8 cellular contexts compared by ENCODE assay signal in the genomic region with DNA sequence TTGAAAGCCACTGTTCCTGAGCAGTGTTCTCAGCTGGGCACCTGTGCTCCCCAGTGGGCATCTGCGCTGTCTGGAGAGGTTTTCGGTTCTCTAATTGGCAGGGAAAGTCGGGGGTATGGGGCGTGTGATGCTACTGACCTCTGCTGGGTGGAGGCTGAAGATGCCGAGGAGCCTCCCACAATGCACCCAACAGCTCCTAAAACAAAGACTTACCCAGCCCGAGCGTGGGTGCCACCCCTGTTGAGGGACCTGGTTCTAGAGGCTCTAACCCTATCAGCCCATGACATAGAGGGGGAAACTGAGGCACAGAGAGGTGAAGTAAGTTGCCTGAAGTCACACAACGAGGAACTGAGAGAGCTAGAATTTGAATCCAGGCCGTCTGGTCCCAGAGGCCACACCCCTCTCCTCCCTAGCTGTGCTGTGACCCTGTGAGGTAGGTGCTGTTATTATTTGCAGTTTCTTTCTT. TPM values are rescaled to one million over a fixed set of nuclear protein-coding genes. Genes with fewer than 3 reads are reported as not detected.
DNase-seq lines count a peak whose midpoint lies in the region; ATAC-seq and TF ChIP-seq lines count a peak whose summit lies in the region.

No MANE protein-coding gene starts in this region.

- no peak for ATAC-seq in GM21526 (IDR thresholded peaks at IDR 0.05; ENCODE audit: low FRiP score, unreplicated experiment)

- H3K27me3 Mint-ChIP-seq in activated CD4-positive, alpha-beta memory T cell treated with anti-CD3 and anti-CD28 coated beads for 36 hours, result no peaks in the 10 kb centered on the region

- H3K4me3 ChIP-seq in HFF-Myc (replicated peaks; ENCODE audit: low read depth, low read length) (no peak overlapping the region), fibroblast of mammary gland (ENCODE audit: control insufficient read depth, low read depth, low read length) (no peak overlapping the region)

- intact Hi-C loops in activated CD4-positive, alpha-beta memory T cell treated with anti-CD3 and anti-CD28 coated beads for 36 hours (cut with micrococcal nuclease), result loop anchor here (5.0 kb wide), 1 partner anchor 127 kb away; no protein-coding TSS in a partner anchor

- H3K4me1 Mint-ChIP-seq in activated CD4-positive, alpha-beta memory T cell treated with anti-CD3 and anti-CD28 coated beads for 36 hours (ENCODE audit: low read depth), result no peaks in the 10 kb centered on the region

- peak; percentile 55 for DNase-seq in DMS 273 treated with DMSO at 0.1 percent for 48 hours (lab: John Stamatoyannopoulos, UW)
- no peak for DNase-seq in HFF-Myc (ENCODE audit: extremely low read depth, low read depth)
- peak; percentile 88 for DNase-seq in NCI-H69 (lab: John Stamatoyannopoulos, UW)
- peak; percentile 73 for DNase-seq in activated CD4-positive, alpha-beta memory T cell treated with anti-CD3 and anti-CD28 coated beads for 36 hours
- peak; percentile 48 for DNase-seq in fibroblast of mammary gland (ENCODE audit: low read depth)
- peak; percentile 69 for DNase-seq in retina
- no peak for DNase-seq in ureter (ENCODE audit: low spot score)

- CTCF ChIA-PET in activated CD4-positive, alpha-beta memory T cell treated with anti-CD3 and anti-CD28 coated beads for 36 hours (lab: Charles Lee), result interaction anchor here (1.0 to 3.4 kb wide), 16 partner anchors 9 to 364 kb away, joined by 3 to 48 read pairs (median 4); partner anchors contain the start of genes RPL18 and SPHK2

- no peaks in the 10 kb centered on the region for H3K9me3 Mint-ChIP-seq in activated CD4-positive, alpha-beta memory T cell treated with anti-CD3 and anti-CD28 coated beads for 36 hours

- no peak overlapping the region for H3K4me3 Mint-ChIP-seq in activated CD4-positive, alpha-beta memory T cell treated with anti-CD3 and anti-CD28 coated beads for 36 hours

- no peaks in the 10 kb centered on the region for H3K36me3 Mint-ChIP-seq in activated CD4-positive, alpha-beta memory T cell treated with anti-CD3 and anti-CD28 coated beads for 36 hours

- peak; percentile 73 for TF ChIP-seq CTCF in HFF-Myc (IDR thresholded peaks at IDR 0.05; ENCODE audit: low read depth, low read length, missing control alignments)
- TF ChIP-seq CTCF in fibroblast of mammary gland (conservative IDR thresholded peaks at IDR 0.05; ENCODE audit: control insufficient read depth, insufficient read depth, low read depth, low read length), result peak; percentile 53

- no peak overlapping the region for H3K27ac Mint-ChIP-seq in activated CD4-positive, alpha-beta memory T cell treated with anti-CD3 and anti-CD28 coated beads for 36 hours

- POLR2A ChIA-PET in activated CD4-positive, alpha-beta memory T cell treated with anti-CD3 and anti-CD28 coated beads for 36 hours (lab: Charles Lee), result interaction anchor here (1.1 to 1.4 kb wide), 2 partner anchors 10 to 37 kb away, joined by 3 to 15 read pairs; partner anchors contain the start of genes CA11, RPL18 and SPHK2

RNA-seq across cellular contexts. Expression of gene SPACA4, which starts 2.3 kb away (rescaled TPM):
- not detected for total RNA-seq in activated CD4-positive, alpha-beta memory T cell treated with anti-CD3 and anti-CD28 coated beads for 36 hours
- not detected for total RNA-seq in ureter

RNA-seq across cellular contexts. Expression of gene FAM83E, which starts 6.0 kb away (rescaled TPM):
- total RNA-seq in activated CD4-positive, alpha-beta memory T cell treated with anti-CD3 and anti-CD28 coated beads for 36 hours, result 1 to 10 TPM; 2.2 to 2.4 TPM
- total RNA-seq in ureter, result 12.7 TPM

RNA-seq across cellular contexts. Expression of gene RPL18, which starts 10.1 kb away (rescaled TPM):
- 1,000 to 10,000 TPM; 2,095 to 2,140 TPM for total RNA-seq in activated CD4-positive, alpha-beta memory T cell treated with anti-CD3 and anti-CD28 coated beads for 36 hours
- total RNA-seq in ureter, result 1,575 TPM

RNA-seq across cellular contexts. Expression of gene SPHK2, which starts 10.5 kb away (rescaled TPM):
- 10 to 100 TPM; 24.1 to 24.6 TPM for total RNA-seq in activated CD4-positive, alpha-beta memory T cell treated with anti-CD3 and anti-CD28 coated beads for 36 hours
- 27.6 TPM for total RNA-seq in ureter

RNA-seq across cellular contexts. Expression of gene DBP, which starts 28.3 kb away (rescaled TPM):
- 10 to 100 TPM in 1 of 2 experiments, 1 to 10 TPM in 1; 8.3 to 10.4 TPM for total RNA-seq in activated CD4-positive, alpha-beta memory T cell treated with anti-CD3 and anti-CD28 coated beads for 36 hours
- total RNA-seq in ureter, result 12.7 TPM

Comparison
In these comparisons a context has a peak if more than half of its experiments do, and no peak if none do; other contexts are left out.
1. DNase-seq: peak in DMS 273 treated with DMSO at 0.1 percent for 48 hours (single experiment), NCI-H69 (single experiment), activated CD4-positive, alpha-beta memory T cell treated with anti-CD3 and anti-CD28 coated beads for 36 hours (single experiment), fibroblast of mammary gland (single experiment) and retina (single experiment); none in HFF-Myc (single experiment) and ureter (single experiment).